In the genomic region with DNA sequence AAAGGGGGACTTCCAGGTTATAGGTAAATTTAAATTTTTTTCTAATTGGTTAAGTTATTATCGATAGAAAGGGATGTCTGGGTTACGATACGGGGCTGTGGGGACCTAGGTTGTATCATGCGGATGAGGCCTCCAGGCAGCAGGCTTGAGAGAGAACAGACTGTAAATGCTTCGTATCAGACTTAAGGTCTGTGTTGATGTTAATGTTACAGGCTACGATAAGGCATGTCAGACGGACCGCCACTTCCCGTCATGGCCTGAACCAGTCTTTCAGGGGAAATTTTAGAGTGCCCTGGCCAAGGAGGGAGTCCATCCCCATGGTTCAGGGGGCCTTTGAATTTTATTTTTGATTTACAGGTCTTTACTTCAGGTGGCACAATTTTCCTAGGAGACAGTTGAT, we compare ENCODE assay signal across 11 cellular contexts. TPM values are rescaled to one million over a fixed set of nuclear protein-coding genes. Genes with fewer than 3 reads are reported as not detected.
DNase-seq lines count a peak whose midpoint lies in the region; ATAC-seq and TF ChIP-seq lines count a peak whose summit lies in the region.
"Had no signal": no experiment of that assay in that cellular context is flagged by ENCODE, and none has a peak within 500 bp of the region (broad histone marks: within the 10 kb centered on the region; RNA-seq: fewer than 3 reads in every experiment).

No MANE protein-coding gene starts in this region.

- H3K4me1 ChIP-seq in iPS-20b (ENCODE audit: insufficient read depth, low read length) (peaks cover 19% of the 10 kb centered on the region; the same call in 1 of the 2 replicates), stomach smooth muscle (ENCODE audit: control insufficient read depth, insufficient read depth, low read length) (peaks cover 46% of the 10 kb centered on the region)

- H3K36me3 ChIP-seq in iPS-20b (ENCODE audit: insufficient read depth, low read depth, low read length) (no peaks in the 10 kb centered on the region), stomach smooth muscle (ENCODE audit: control insufficient read depth in 2 of 2, insufficient read depth in 2 of 2, low read length in 2 of 2) (no peaks in the 10 kb centered on the region), MG63 (no peaks in the 10 kb centered on the region)

- peak overlapping the region; percentile 64 for H3K4me3 Mint-ChIP-seq in activated CD4-positive, alpha-beta T cell treated with anti-CD3 and anti-CD28 coated beads, Interleukin-2, amount 10 ng/mL, durations not matched to agents 7 days and 5 days
- peak overlapping the region; percentile 53 for H3K4me3 Mint-ChIP-seq in activated CD8-positive, alpha-beta T cell treated with anti-CD3 and anti-CD28 coated beads, Interleukin-2, amount 10 ng/mL, durations not matched to agents 7 days and 5 days

- in situ Hi-C loops in GM13977 (cut with MboI; ENCODE audit: low pct_unique_long_range_greater_than_20kb, low sequenced_read_pairs, unreplicated experiment), result no loop called here

- H3K27me3 ChIP-seq in iPS-20b (ENCODE audit: insufficient read depth, low read length) (peaks cover 51% of the 10 kb centered on the region), stomach smooth muscle (ENCODE audit: control insufficient read depth in 1 of 2, insufficient read depth in 2 of 2, low read length in 2 of 2) (no peaks in the 10 kb centered on the region), MG63 (no peaks in the 10 kb centered on the region)

- no peaks in the 10 kb centered on the region for H3K9me3 Mint-ChIP-seq in activated CD4-positive, alpha-beta T cell treated with anti-CD3 and anti-CD28 coated beads, Interleukin-2, amount 10 ng/mL, durations not matched to agents 7 days and 5 days
- H3K9me3 Mint-ChIP-seq in activated CD8-positive, alpha-beta T cell treated with anti-CD3 and anti-CD28 coated beads, Interleukin-2, amount 10 ng/mL, durations not matched to agents 7 days and 5 days (ENCODE audit: insufficient read depth), result no peaks in the 10 kb centered on the region

- no peak overlapping the region for H3K27ac ChIP-seq in iPS-20b (ENCODE audit: low read length)
- H3K27ac ChIP-seq in stomach smooth muscle (ENCODE audit: low read length), result peak overlapping the region; percentile 55

- DNase-seq in activated CD4-positive, alpha-beta T cell treated with anti-CD3 and anti-CD28 coated beads, Interleukin-2, amount 10 ng/mL, durations not matched to agents 7 days and 5 days, result no peak
- no peak for DNase-seq in activated CD4-positive, alpha-beta T cell treated with anti-CD3 and anti-CD28 coated beads for 48 hours
- no peak for DNase-seq in activated CD8-positive, alpha-beta T cell treated with anti-CD3 and anti-CD28 coated beads, Interleukin-2, amount 10 ng/mL, durations not matched to agents 7 days and 5 days
- no peak for DNase-seq in GM13977 (ENCODE audit: low spot score)
- DNase-seq in MG63, result no peak
- DNase-seq: ACHN, NCI-H1105 had no signal

- POLR2A ChIA-PET in activated CD4-positive, alpha-beta T cell treated with anti-CD3 and anti-CD28 coated beads, Interleukin-2, amount 10 ng/mL, durations not matched to agents 7 days and 5 days (lab: Charles Lee), result no interaction called here
- POLR2A ChIA-PET in activated CD8-positive, alpha-beta T cell treated with anti-CD3 and anti-CD28 coated beads, Interleukin-2, amount 10 ng/mL, durations not matched to agents 7 days and 5 days (lab: Charles Lee), result interaction anchor here (7.4 kb wide), 1 partner anchor 15 kb away, joined by 104 read pairs; a partner anchor contains a TSS

- H3K27ac Mint-ChIP-seq in activated CD4-positive, alpha-beta T cell treated with anti-CD3 and anti-CD28 coated beads, Interleukin-2, amount 10 ng/mL, durations not matched to agents 7 days and 5 days, result peak overlapping the region; percentile 88
- H3K27ac Mint-ChIP-seq in activated CD8-positive, alpha-beta T cell treated with anti-CD3 and anti-CD28 coated beads, Interleukin-2, amount 10 ng/mL, durations not matched to agents 7 days and 5 days, result peak overlapping the region; percentile 75

- no peaks in the 10 kb centered on the region for H3K27me3 Mint-ChIP-seq in activated CD4-positive, alpha-beta T cell treated with anti-CD3 and anti-CD28 coated beads, Interleukin-2, amount 10 ng/mL, durations not matched to agents 7 days and 5 days
- no peaks in the 10 kb centered on the region for H3K27me3 Mint-ChIP-seq in activated CD8-positive, alpha-beta T cell treated with anti-CD3 and anti-CD28 coated beads, Interleukin-2, amount 10 ng/mL, durations not matched to agents 7 days and 5 days (ENCODE audit: low read depth)

- peaks cover 90% of the 10 kb centered on the region for H3K4me1 Mint-ChIP-seq in activated CD4-positive, alpha-beta T cell treated with anti-CD3 and anti-CD28 coated beads, Interleukin-2, amount 10 ng/mL, durations not matched to agents 7 days and 5 days
- H3K4me1 Mint-ChIP-seq in activated CD8-positive, alpha-beta T cell treated with anti-CD3 and anti-CD28 coated beads, Interleukin-2, amount 10 ng/mL, durations not matched to agents 7 days and 5 days (ENCODE audit: low read depth), result peaks cover 90% of the 10 kb centered on the region

- CTCF ChIA-PET in activated CD4-positive, alpha-beta T cell treated with anti-CD3 and anti-CD28 coated beads, Interleukin-2, amount 10 ng/mL, durations not matched to agents 7 days and 5 days (lab: Charles Lee), result interaction anchor here (0.5 to 4.1 kb wide), 4 partner anchors 11 to 139 kb away, joined by 3 to 18 read pairs (median 12); a partner anchor contains a TSS
- CTCF ChIA-PET in activated CD8-positive, alpha-beta T cell treated with anti-CD3 and anti-CD28 coated beads, Interleukin-2, amount 10 ng/mL, durations not matched to agents 7 days and 5 days (lab: Charles Lee), result interaction anchor here (4.2 to 5.4 kb wide), 3 partner anchors 24 to 47 kb away, joined by 46 to 81 read pairs (median 47); no protein-coding TSS in a partner anchor

- no peak for TF ChIP-seq CTCF in GM13977 (IDR thresholded peaks at IDR 0.05; ENCODE audit: extremely low read depth, insufficient read depth, missing control alignments)

- no peak for ATAC-seq in activated CD8-positive, alpha-beta T cell treated with anti-CD3 and anti-CD28 coated beads, Interleukin-2, amount 10 ng/mL, durations not matched to agents 7 days and 5 days
- no peak for ATAC-seq in HG03095 (IDR thresholded peaks at IDR 0.05; ENCODE audit: unreplicated experiment)

- H3K4me3 ChIP-seq in iPS-20b (ENCODE audit: low read length) (peak overlapping the region; percentile 68; the same call in 1 of the 2 replicates), stomach smooth muscle (ENCODE audit: low read length in 2 of 2) (peak overlapping the region; percentile 60 to 78), MG63 (no peak overlapping the region)

- H3K9ac ChIP-seq in iPS-20b (ENCODE audit: low read depth, low read length) (peak overlapping the region; percentile 70; the same call in 1 of the 2 replicates), stomach smooth muscle (ENCODE audit: low read length in 2 of 2) (no peak overlapping the region)

- H3K9me3 ChIP-seq in iPS-20b (ENCODE audit: insufficient read depth, low read depth, low read length), result no peaks in the 10 kb centered on the region
- H3K9me3 ChIP-seq in stomach smooth muscle (ENCODE audit: control insufficient read depth in 2 of 2, low read length in 2 of 2), result no peaks in the 10 kb centered on the region
- no peaks in the 10 kb centered on the region for H3K9me3 ChIP-seq in MG63

- peaks cover 12% of the 10 kb centered on the region for H3K36me3 Mint-ChIP-seq in activated CD4-positive, alpha-beta T cell treated with anti-CD3 and anti-CD28 coated beads, Interleukin-2, amount 10 ng/mL, durations not matched to agents 7 days and 5 days (ENCODE audit: low read depth)
- H3K36me3 Mint-ChIP-seq in activated CD8-positive, alpha-beta T cell treated with anti-CD3 and anti-CD28 coated beads, Interleukin-2, amount 10 ng/mL, durations not matched to agents 7 days and 5 days (ENCODE audit: low read depth), result peaks cover 3% of the 10 kb centered on the region

RNA-seq across cellular contexts. Expression of a gene that starts 16.7 kb away (rescaled TPM):
- total RNA-seq in activated CD4-positive, alpha-beta T cell treated with anti-CD3 and anti-CD28 coated beads, Interleukin-2, amount 10 ng/mL, durations not matched to agents 7 days and 5 days, result 10 to 100 TPM; 10.2 to 12.3 TPM
- total RNA-seq in activated CD8-positive, alpha-beta T cell treated with anti-CD3 and anti-CD28 coated beads, Interleukin-2, amount 10 ng/mL, durations not matched to agents 7 days and 5 days, result 1 to 10 TPM; 6.7 to 8.0 TPM
- total RNA-seq in MG63 (2014; rRNA removed; shearing (Covaris generic); ENCODE audit: low replicate concordance), result 0.82 and 1.9 TPM in 2 replicates
- total RNA-seq: epithelial cell of proximal tubule had no signal
